18 cellular contexts compared by ENCODE assay signal in genomic region chr17:44397479-44398440, GRCh38. TPM values are rescaled to one million over a fixed set of nuclear protein-coding genes. Genes with fewer than 3 reads are reported as not detected.
DNase-seq lines count a peak whose midpoint lies in the region; ATAC-seq and TF ChIP-seq lines count a peak whose summit lies in the region.
"Had no signal": no experiment of that assay in that cellular context is flagged by ENCODE, and none has a peak within 500 bp of the region (broad histone marks: within the 10 kb centered on the region; RNA-seq: fewer than 3 reads in every experiment).

No MANE protein-coding gene starts in this region.

- H3K56ac ChIP-seq in H9 (ENCODE audit: insufficient read length, low read depth, low read length) = no peak overlapping the region

- H3K4me3 Mint-ChIP-seq in H9 = no peak overlapping the region
- no peak overlapping the region for H3K4me3 Mint-ChIP-seq in effector memory CD8-positive, alpha-beta T cell

- H3K18ac ChIP-seq in H9 (ENCODE audit: insufficient read length, low read depth, low read length) = no peak overlapping the region

- no peaks in the 10 kb centered on the region for H3K27me3 ChIP-seq in H9 (ENCODE audit: insufficient read depth, low read length)

- no peak overlapping the region for H3K9ac ChIP-seq in H9 (ENCODE audit: extremely low read depth, insufficient read length, low read length)

- H3K14ac ChIP-seq in H9 (ENCODE audit: insufficient read depth, low read length) = no peak overlapping the region

- TF ChIP-seq CTCF in H9 (conservative IDR thresholded peaks at IDR 0.05) (no peak), GM10266 (IDR thresholded peaks at IDR 0.05; ENCODE audit: control insufficient read depth, insufficient read depth, low read depth, missing control alignments) (no peak)

- H2AFZ ChIP-seq in H9 (ENCODE audit: low read length) = no peak overlapping the region

- no peak overlapping the region for H2BK20ac ChIP-seq in H9 (ENCODE audit: low read depth, low read length, poor library complexity, severe bottlenecking)

- no peak overlapping the region for H4K91ac ChIP-seq in H9 (ENCODE audit: insufficient read length, low read depth, low read length)

- no peaks in the 10 kb centered on the region for H3K9me3 ChIP-seq in H9 (ENCODE audit: control insufficient read depth, low read depth, low read length)

- no peaks in the 10 kb centered on the region for H3K23me2 ChIP-seq in H9 (ENCODE audit: insufficient read length, low read depth, low read length, poor library complexity, severe bottlenecking)

- no peaks in the 10 kb centered on the region for H3K79me2 ChIP-seq in H9 (ENCODE audit: insufficient read depth, low read length)

- H3K4me1 ChIP-seq in H9 (ENCODE audit: insufficient read depth, low read length) = no peaks in the 10 kb centered on the region

- no peaks in the 10 kb centered on the region for H4K20me1 ChIP-seq in H9 (ENCODE audit: control insufficient read depth, insufficient read depth, insufficient read length)

- no peak overlapping the region for H2BK5ac ChIP-seq in H9 (ENCODE audit: insufficient read length, low read length)

- no peak for ATAC-seq in effector memory CD8-positive, alpha-beta T cell (replicated peaks)
- ATAC-seq in HG02852 (IDR thresholded peaks at IDR 0.05; ENCODE audit: unreplicated experiment) (no peak), GM21723 (IDR thresholded peaks at IDR 0.05; ENCODE audit: unreplicated experiment) (no peak)

- H3K27ac ChIP-seq in H9 (ENCODE audit: insufficient read length, low read depth, low read length) = no peak overlapping the region

- H2BK120ac ChIP-seq in H9 (ENCODE audit: low read depth, low read length, poor library complexity, severe bottlenecking) = no peak overlapping the region

- peak; percentile 52 for DNase-seq in activated CD8-positive, alpha-beta memory T cell treated with anti-CD3 and anti-CD28 coated beads for 24 hours
- no peak for DNase-seq in activated CD8-positive, alpha-beta memory T cell treated with anti-CD3 and anti-CD28 coated beads, Interleukin-2, amount 50 U/mL, for 4 hours
- peak; percentile 27 for DNase-seq in H9
- no peak for DNase-seq in effector memory CD8-positive, alpha-beta T cell
- DNase-seq in posterior vena cava (ENCODE audit: low spot score) = peak; percentile 46
- DNase-seq in GM10266 (ENCODE audit: extremely low spot score) = no peak
- DNase-seq: 8988T, COR-L47, DMS53, Kasumi-1, NCI-H1417, NCI-H1930, NCI-H2171 treated with DMSO at 0.1 percent for 48 hours, NCI-H510A, NCI-H82, SIG-M5 had no signal

- peaks cover 1% of the 10 kb centered on the region for H3K27me3 Mint-ChIP-seq in H9 (ENCODE audit: low read depth)
- no peaks in the 10 kb centered on the region for H3K27me3 Mint-ChIP-seq in effector memory CD8-positive, alpha-beta T cell

- H3K79me1 ChIP-seq in H9 (ENCODE audit: insufficient read depth, low read depth, low read length, poor library complexity, severe bottlenecking) = no peaks in the 10 kb centered on the region

- no peak overlapping the region for H3K4me2 ChIP-seq in H9 (ENCODE audit: insufficient read depth, insufficient read length, low read length)

- H2BK15ac ChIP-seq in H9 (ENCODE audit: low read depth, low read length) = no peak overlapping the region

- H4K8ac ChIP-seq in H9 (replicated peaks; ENCODE audit: insufficient read length, low read depth, low read length) = no peak overlapping the region

- peaks cover 25 to 53% (median 52%) of the 10 kb centered on the region in 3 experiments; a peak in 6 of 7 replicates for H3K36me3 Mint-ChIP-seq in H9 (ENCODE audit: insufficient read depth in 1 of 3, low read depth in 3 of 3)
- H3K36me3 Mint-ChIP-seq in effector memory CD8-positive, alpha-beta T cell (ENCODE audit: insufficient read depth) = peaks cover 33% of the 10 kb centered on the region

- WGBS in H9 (ENCODE audit: extremely low coverage, insufficient read length, low lambda C conversion rate) = no CpG with 5 or more reads among the region's 8 CpGs

- H3T11ph ChIP-seq in H9 (ENCODE audit: low read length) = no peak overlapping the region

- intact Hi-C loops in posterior vena cava (cut with DNase I) = no loop called here

- no peak overlapping the region for H4K5ac ChIP-seq in H9 (ENCODE audit: insufficient read length, low read depth, low read length)

- peak overlapping the region in 1 of 3 experiments; percentile 71; a peak in 3 of 7 replicates for H3K27ac Mint-ChIP-seq in H9
- peak overlapping the region; percentile 27 to 52 for H3K27ac Mint-ChIP-seq in effector memory CD8-positive, alpha-beta T cell

- no peak overlapping the region for H2BK12ac ChIP-seq in H9 (ENCODE audit: insufficient read length, low read depth, low read length)

- H3K23ac ChIP-seq in H9 (ENCODE audit: insufficient read length, low read depth, low read length) = no peak overlapping the region

- H2AK5ac ChIP-seq in H9 (ENCODE audit: insufficient read length, low read length) = no peak overlapping the region

- no peaks in the 10 kb centered on the region for H3K4me1 Mint-ChIP-seq in H9
- H3K4me1 Mint-ChIP-seq in effector memory CD8-positive, alpha-beta T cell (ENCODE audit: low read depth in 2 of 2) = peaks cover 3 to 4% of the 10 kb centered on the region in 2 donors

- H3K4ac ChIP-seq in H9 (ENCODE audit: low read depth, low read length) = no peak overlapping the region

- no peaks in the 10 kb centered on the region; a peak in 1 of 5 replicates for H3K9me3 Mint-ChIP-seq in H9
- no peaks in the 10 kb centered on the region for H3K9me3 Mint-ChIP-seq in effector memory CD8-positive, alpha-beta T cell

RNA-seq across cellular contexts. Expression of gene ITGA2B, which starts 8.3 kb away (rescaled TPM):
- total RNA-seq in H9 (2021) (8.3 and 10.1 TPM in 2 replicates), posterior vena cava (1 to 10 TPM; 1.4 to 2.0 TPM)

RNA-seq across cellular contexts. Expression of gene FAM171A2, which starts 34.1 kb away (rescaled TPM):
- total RNA-seq in H9 (2021) = 27.3 and 27.5 TPM in 2 replicates
- under 1 TPM; 0.43 to 0.69 TPM for total RNA-seq in posterior vena cava

RNA-seq across cellular contexts. Expression of gene GRN, which starts 52.7 kb away (rescaled TPM):
- total RNA-seq in H9 (2021) (127 and 130 TPM in 2 replicates), posterior vena cava (100 to 1,000 TPM; 149 to 261 TPM)

Comparison
In these comparisons a context has a peak if more than half of its experiments do, and no peak if none do; other contexts are left out.
1. DNase-seq: peak in activated CD8-positive, alpha-beta memory T cell treated with anti-CD3 and anti-CD28 coated beads for 24 hours (single experiment), H9 (single experiment) and posterior vena cava (single experiment); none in activated CD8-positive, alpha-beta memory T cell treated with anti-CD3 and anti-CD28 coated beads, Interleukin-2, amount 50 U/mL, for 4 hours (single experiment), effector memory CD8-positive, alpha-beta T cell (0 of 3) and GM10266 (single experiment).
2. RNA of gene FAM171A2, which starts 34.1 kb away (total RNA-seq): 27.3 to 27.5 TPM in H9; 0.43 to 0.69 TPM in posterior vena cava; every median in the first group is over 10 times any median in the second.